8 cellular contexts compared by ENCODE assay signal in genomic region chr14:102849522-102850379, GRCh38.
A peak's percentile ranks its signal among the peaks of the same experiment; 100 is the strongest.
DNase-seq lines count a peak whose midpoint lies in the region; ATAC-seq, FAIRE-seq and TF ChIP-seq lines count a peak whose summit lies in the region.

No MANE protein-coding gene starts in this region.

- peaks cover 14% of the 10 kb centered on the region for H3K4me1 Mint-ChIP-seq in T-helper 2 cell treated with Interferon-gamma antibody and Interleukin-4, amounts not matched to agents 5 μg/mL and 100 μg/mL, for 36 hours (ENCODE audit: low read depth)
- H3K4me1 Mint-ChIP-seq in stimulated activated memory B cell treated with anti-CD40 and anti-IgM and Interleukin-4, amounts not matched to agents 10 μg/mL and 1 μg/mL and 100 μg/mL, for 72 hours, result peaks cover 23% of the 10 kb centered on the region

- H3K4me1 ChIP-seq in cardiac muscle cell (ENCODE audit: low read depth), result no peaks in the 10 kb centered on the region
- H3K4me1 ChIP-seq in kidney (ENCODE audit: control insufficient read depth in 1 of 2, insufficient read depth in 1 of 2, low read depth in 1 of 2, low read length in 2 of 2), result peaks cover 0 to 3% of the 10 kb centered on the region in 2 donors

- peaks cover 20% of the 10 kb centered on the region for H3K36me3 Mint-ChIP-seq in T-helper 2 cell treated with Interferon-gamma antibody and Interleukin-4, amounts not matched to agents 5 μg/mL and 100 μg/mL, for 36 hours (ENCODE audit: low read depth)
- H3K36me3 Mint-ChIP-seq in stimulated activated memory B cell treated with anti-CD40 and anti-IgM and Interleukin-4, amounts not matched to agents 10 μg/mL and 1 μg/mL and 100 μg/mL, for 72 hours, result peaks cover 33% of the 10 kb centered on the region

- H3K27me3 ChIP-seq in cardiac muscle cell, result no peaks in the 10 kb centered on the region

- H3K27ac ChIP-seq in cardiac muscle cell, result peak overlapping the region; percentile 27
- H3K27ac ChIP-seq in kidney (ENCODE audit: low read depth in 2 of 2, low read length in 2 of 2), result no peak overlapping the region

- no peak overlapping the region for H3K9ac ChIP-seq in kidney (ENCODE audit: low read length in 2 of 2)

- H3K27me3 Mint-ChIP-seq in T-helper 2 cell treated with Interferon-gamma antibody and Interleukin-4, amounts not matched to agents 5 μg/mL and 100 μg/mL, for 36 hours (ENCODE audit: low read depth), result no peaks in the 10 kb centered on the region
- H3K27me3 Mint-ChIP-seq in stimulated activated memory B cell treated with anti-CD40 and anti-IgM and Interleukin-4, amounts not matched to agents 10 μg/mL and 1 μg/mL and 100 μg/mL, for 72 hours, result no peaks in the 10 kb centered on the region

- intact Hi-C loops in kidney (cut with DNase I), result no loop called here

- H3K9me3 ChIP-seq in cardiac muscle cell (ENCODE audit: low read depth) (no peaks in the 10 kb centered on the region), kidney (ENCODE audit: control insufficient read depth in 1 of 2, low read length in 2 of 2) (no peaks in the 10 kb centered on the region)

- ATAC-seq in SK-N-SH treated with all-trans-retinoic acid at 6 μM for 48 hours (peak; percentile 81), GM19328 (IDR thresholded peaks at IDR 0.05; ENCODE audit: unreplicated experiment) (no peak)
- no peak for ATAC-seq in stimulated activated memory B cell treated with anti-CD40 and anti-IgM and Interleukin-4, amounts not matched to agents 10 μg/mL and 1 μg/mL and 100 μg/mL, for 72 hours

- H3K9me3 Mint-ChIP-seq in T-helper 2 cell treated with Interferon-gamma antibody and Interleukin-4, amounts not matched to agents 5 μg/mL and 100 μg/mL, for 36 hours, result peaks cover 6% of the 10 kb centered on the region
- H3K9me3 Mint-ChIP-seq in stimulated activated memory B cell treated with anti-CD40 and anti-IgM and Interleukin-4, amounts not matched to agents 10 μg/mL and 1 μg/mL and 100 μg/mL, for 72 hours, result no peaks in the 10 kb centered on the region

- H3K27ac Mint-ChIP-seq in T-helper 2 cell treated with Interferon-gamma antibody and Interleukin-4, amounts not matched to agents 5 μg/mL and 100 μg/mL, for 36 hours, result peak overlapping the region; percentile 64
- H3K27ac Mint-ChIP-seq in stimulated activated memory B cell treated with anti-CD40 and anti-IgM and Interleukin-4, amounts not matched to agents 10 μg/mL and 1 μg/mL and 100 μg/mL, for 72 hours, result peak overlapping the region; percentile 72

- H3K4me3 ChIP-seq in cardiac muscle cell (no peak overlapping the region), kidney (ENCODE audit: low read length in 2 of 2) (no peak overlapping the region)

- no peak for DNase-seq in T-helper 2 cell treated with Interferon-gamma antibody and Interleukin-4, amounts not matched to agents 5 μg/mL and 100 μg/mL, for 36 hours (ENCODE audit: low spot score)
- DNase-seq in T-helper 2 cell, result no peak
- peak in 1 of 2 donors; percentile 19 for DNase-seq in cardiac muscle cell (ENCODE audit: low read depth in 1 of 2, low spot score in 1 of 2)
- DNase-seq in kidney, result no peak
- no peak for DNase-seq in T-helper 9 cell

- H3K4me3 Mint-ChIP-seq in T-helper 2 cell treated with Interferon-gamma antibody and Interleukin-4, amounts not matched to agents 5 μg/mL and 100 μg/mL, for 36 hours, result no peak overlapping the region
- no peak overlapping the region for H3K4me3 Mint-ChIP-seq in stimulated activated memory B cell treated with anti-CD40 and anti-IgM and Interleukin-4, amounts not matched to agents 10 μg/mL and 1 μg/mL and 100 μg/mL, for 72 hours

- H3K36me3 ChIP-seq in cardiac muscle cell, result no peaks in the 10 kb centered on the region
- no peaks in the 10 kb centered on the region for H3K36me3 ChIP-seq in kidney (ENCODE audit: control insufficient read depth in 1 of 2, insufficient read depth in 2 of 2, low read length in 2 of 2)

- TF ChIP-seq CTCF in cardiac muscle cell (IDR thresholded peaks at IDR 0.05; ENCODE audit: low read depth, low read length) (no peak), kidney (IDR thresholded peaks at IDR 0.05; ENCODE audit: borderline replicate concordance, extremely low read depth, insufficient read depth) (no peak)

- FAIRE-seq in kidney (lab: Jason Lieb, UNC), result no peak

TF ChIP-seq in SK-N-SH treated with all-trans-retinoic acid at 6 μM for 48 hours, 23 proteins besides CTCF, POLR2A, EP300 and RAD21:
- TF ChIP-seq TCF4 (CRISPR knock-in tag; IDR thresholded peaks at IDR 0.05; ENCODE audit: borderline replicate concordance), result peak; percentile 9; the same call in 1 of the 2 replicates
- TF ChIP-seq, protein P1, sequence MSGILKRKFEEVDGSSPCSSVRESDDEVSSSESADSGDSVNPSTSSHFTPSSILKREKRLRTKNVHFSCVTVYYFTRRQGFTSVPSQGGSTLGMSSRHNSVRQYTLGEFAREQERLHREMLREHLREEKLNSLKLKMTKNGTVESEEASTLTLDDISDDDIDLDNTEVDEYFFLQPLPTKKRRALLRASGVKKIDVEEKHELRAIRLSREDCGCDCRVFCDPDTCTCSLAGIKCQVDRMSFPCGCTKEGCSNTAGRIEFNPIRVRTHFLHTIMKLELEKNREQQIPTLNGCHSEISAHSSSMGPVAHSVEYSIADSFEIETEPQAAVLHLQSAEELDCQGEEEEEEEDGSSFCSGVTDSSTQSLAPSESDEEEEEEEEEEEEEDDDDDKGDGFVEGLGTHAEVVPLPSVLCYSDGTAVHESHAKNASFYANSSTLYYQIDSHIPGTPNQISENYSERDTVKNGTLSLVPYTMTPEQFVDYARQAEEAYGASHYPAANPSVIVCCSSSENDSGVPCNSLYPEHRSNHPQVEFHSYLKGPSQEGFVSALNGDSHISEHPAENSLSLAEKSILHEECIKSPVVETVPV (CRISPR knock-in tag; IDR thresholded peaks at IDR 0.05), result no peak
